In the genomic region with DNA sequence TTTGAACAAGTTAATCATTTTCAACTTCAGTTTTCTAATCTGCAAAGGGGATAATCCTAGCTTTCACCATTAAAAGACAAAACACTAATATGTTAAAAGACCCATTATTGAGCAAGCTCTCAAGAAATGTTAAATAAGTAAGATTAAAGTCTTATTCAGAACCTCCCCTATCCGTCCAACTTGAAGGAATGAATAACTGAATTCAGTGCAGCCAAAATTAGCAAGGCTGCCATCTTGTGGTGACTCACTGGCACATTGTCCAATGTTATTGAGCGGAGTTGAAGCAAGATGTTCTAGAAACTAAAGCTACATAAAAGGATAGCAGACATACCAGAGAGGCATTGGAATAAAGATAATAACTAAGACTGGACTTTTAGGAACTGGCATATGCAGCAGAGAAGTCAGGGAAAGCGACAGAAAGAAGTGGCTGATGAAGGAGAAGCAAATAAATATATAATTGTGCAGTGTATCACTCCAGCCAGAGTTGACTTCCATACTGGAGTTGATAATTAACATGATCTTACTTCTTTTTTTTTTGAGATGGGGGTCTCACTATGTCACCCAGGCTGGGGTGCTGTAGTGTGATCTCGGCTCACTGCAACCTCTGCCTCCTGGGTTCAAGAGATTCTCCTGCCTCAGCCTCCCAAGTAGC, we compare ENCODE assay signal across 8 cellular contexts. TPM values are rescaled to one million over a fixed set of nuclear protein-coding genes. Genes with fewer than 3 reads are reported as not detected.
DNase-seq lines count a peak whose midpoint lies in the region; ATAC-seq and TF ChIP-seq lines count a peak whose summit lies in the region.

No MANE protein-coding gene starts in this region.

- H3K4me2 ChIP-seq in parathyroid adenoma (ENCODE audit: low read length), result no peak overlapping the region

- H3K4me3 ChIP-seq in NT2/D1 (ENCODE audit: insufficient read length, low read depth), result no peak overlapping the region
- no peak overlapping the region for H3K4me3 ChIP-seq in parathyroid adenoma (ENCODE audit: low read depth, low read length)

- H3K4me3 Mint-ChIP-seq in Calu3 (ENCODE audit: low read depth, unreplicated experiment), result no peak overlapping the region
- no peak overlapping the region for H3K4me3 Mint-ChIP-seq in activated T-helper 1 cell treated with anti-CD3 and anti-CD28 coated beads, Interleukin-12 subunit alpha, Interleukin-12 subunit beta, Interleukin-2, Interleukin-4 antibody, amounts not matched to agents 30 ng/mL and 10 ng/mL and 1 ng/mL, durations not matched to agents 14 hours and 24 hours and 36 hours

- CTCF ChIA-PET in Calu3 (lab: Charles Lee), result interaction anchor here (1.0 to 5.3 kb wide), 5 partner anchors 51 to 130 kb away, joined by 3 to 36 read pairs (median 7); no protein-coding TSS in a partner anchor

- no peak overlapping the region for H3K9ac ChIP-seq in NT2/D1 (ENCODE audit: insufficient read length, low read depth)
- H3K9ac ChIP-seq in parathyroid adenoma, result no peak overlapping the region

- peaks cover 19% of the 10 kb centered on the region for H3K4me1 Mint-ChIP-seq in Calu3 (ENCODE audit: low read depth, unreplicated experiment)
- peaks cover 36% of the 10 kb centered on the region for H3K4me1 Mint-ChIP-seq in activated T-helper 1 cell treated with anti-CD3 and anti-CD28 coated beads, Interleukin-12 subunit alpha, Interleukin-12 subunit beta, Interleukin-2, Interleukin-4 antibody, amounts not matched to agents 30 ng/mL and 10 ng/mL and 1 ng/mL, durations not matched to agents 14 hours and 24 hours and 36 hours (ENCODE audit: low read depth)

- no peaks in the 10 kb centered on the region for H3K9me3 ChIP-seq in NT2/D1 (ENCODE audit: insufficient read depth, low read length)
- H3K9me3 ChIP-seq in parathyroid adenoma (ENCODE audit: control insufficient read depth, low read length), result no peaks in the 10 kb centered on the region

- TF ChIP-seq CTCF in Calu3 (IDR thresholded peaks at IDR 0.05; ENCODE audit: unreplicated experiment) (peak; percentile 50), parathyroid adenoma (IDR thresholded peaks at IDR 0.05) (peak; percentile 51)

- no peaks in the 10 kb centered on the region for H3K79me2 ChIP-seq in parathyroid adenoma

- no peak overlapping the region for H3K27ac ChIP-seq in parathyroid adenoma

- peak; percentile 60 for DNase-seq in Calu3
- DNase-seq in NT2/D1 (ENCODE audit: low read depth, low spot score), result peak; percentile 59
- DNase-seq in activated T-helper 1 cell treated with anti-CD3 and anti-CD28 coated beads, Interleukin-12 subunit alpha, Interleukin-12 subunit beta, Interleukin-2, Interleukin-4 antibody, amounts not matched to agents 30 ng/mL and 10 ng/mL and 1 ng/mL, durations not matched to agents 14 hours and 24 hours and 36 hours (ENCODE audit: low spot score), result peak; percentile 24
- DNase-seq in fibroblast of the conjunctiva (ENCODE audit: low read depth), result peak; percentile 56

- H3K27ac Mint-ChIP-seq in Calu3 (ENCODE audit: unreplicated experiment), result no peak overlapping the region
- no peak overlapping the region for H3K27ac Mint-ChIP-seq in activated T-helper 1 cell treated with anti-CD3 and anti-CD28 coated beads, Interleukin-12 subunit alpha, Interleukin-12 subunit beta, Interleukin-2, Interleukin-4 antibody, amounts not matched to agents 30 ng/mL and 10 ng/mL and 1 ng/mL, durations not matched to agents 14 hours and 24 hours and 36 hours

- peaks cover 4% of the 10 kb centered on the region for H3K27me3 ChIP-seq in NT2/D1 (ENCODE audit: insufficient read depth, insufficient read length)
- H3K27me3 ChIP-seq in parathyroid adenoma (ENCODE audit: control insufficient read depth, insufficient read depth, low read length), result no peaks in the 10 kb centered on the region

- H3K27me3 Mint-ChIP-seq in Calu3 (ENCODE audit: unreplicated experiment), result peaks cover 17% of the 10 kb centered on the region
- H3K27me3 Mint-ChIP-seq in activated T-helper 1 cell treated with anti-CD3 and anti-CD28 coated beads, Interleukin-12 subunit alpha, Interleukin-12 subunit beta, Interleukin-2, Interleukin-4 antibody, amounts not matched to agents 30 ng/mL and 10 ng/mL and 1 ng/mL, durations not matched to agents 14 hours and 24 hours and 36 hours (ENCODE audit: insufficient read depth), result peaks cover 7% of the 10 kb centered on the region

- H3K36me3 Mint-ChIP-seq in Calu3 (ENCODE audit: insufficient read depth, unreplicated experiment), result no peaks in the 10 kb centered on the region
- no peaks in the 10 kb centered on the region for H3K36me3 Mint-ChIP-seq in activated T-helper 1 cell treated with anti-CD3 and anti-CD28 coated beads, Interleukin-12 subunit alpha, Interleukin-12 subunit beta, Interleukin-2, Interleukin-4 antibody, amounts not matched to agents 30 ng/mL and 10 ng/mL and 1 ng/mL, durations not matched to agents 14 hours and 24 hours and 36 hours (ENCODE audit: low read depth)

- intact Hi-C loops in Calu3 (cut with micrococcal nuclease; ENCODE audit: unreplicated experiment), result loop anchor here (1.0 to 5.0 kb wide), 3 partner anchors 45 to 216 kb away; no protein-coding TSS in a partner anchor
- intact Hi-C loops in activated T-helper 1 cell treated with anti-CD3 and anti-CD28 coated beads, Interleukin-12 subunit alpha, Interleukin-12 subunit beta, Interleukin-2, Interleukin-4 antibody, amounts not matched to agents 30 ng/mL and 10 ng/mL and 1 ng/mL, durations not matched to agents 14 hours and 24 hours and 36 hours (cut with micrococcal nuclease), result loop anchor here (1.0 kb wide), 2 partner anchors 113 to 215 kb away; no protein-coding TSS in a partner anchor

- no peak overlapping the region for H2AFZ ChIP-seq in parathyroid adenoma

- no peaks in the 10 kb centered on the region for H3K9me3 Mint-ChIP-seq in Calu3 (ENCODE audit: low read depth, unreplicated experiment)
- no peaks in the 10 kb centered on the region for H3K9me3 Mint-ChIP-seq in activated T-helper 1 cell treated with anti-CD3 and anti-CD28 coated beads, Interleukin-12 subunit alpha, Interleukin-12 subunit beta, Interleukin-2, Interleukin-4 antibody, amounts not matched to agents 30 ng/mL and 10 ng/mL and 1 ng/mL, durations not matched to agents 14 hours and 24 hours and 36 hours

- H3K36me3 ChIP-seq in NT2/D1 (ENCODE audit: insufficient read depth, insufficient read length, low read length) (no peaks in the 10 kb centered on the region), parathyroid adenoma (ENCODE audit: control insufficient read depth, insufficient read depth, low read length) (no peaks in the 10 kb centered on the region)

- ATAC-seq in HG03460 (IDR thresholded peaks at IDR 0.05; ENCODE audit: unreplicated experiment) (peak; percentile 49), HG02981 (IDR thresholded peaks at IDR 0.05; ENCODE audit: unreplicated experiment) (no peak), GM18511 (IDR thresholded peaks at IDR 0.05; ENCODE audit: unreplicated experiment) (no peak)

- H3K4me1 ChIP-seq in NT2/D1 (ENCODE audit: insufficient read depth, insufficient read length) (no peaks in the 10 kb centered on the region), parathyroid adenoma (peaks cover 11% of the 10 kb centered on the region)

- BruUV-seq in Calu3 (replicated peaks; lab: Mats Ljungman, UMichigan), result no TSS peak

RNA-seq across cellular contexts. Expression of a gene that starts 8.2 kb away (rescaled TPM):
- total RNA-seq in Calu3 (2022), result 307 and 309 TPM in 2 replicates
- 421 and 435 TPM in 2 replicates for total RNA-seq in activated T-helper 1 cell treated with anti-CD3 and anti-CD28 coated beads, Interleukin-12 subunit alpha, Interleukin-12 subunit beta, Interleukin-2, Interleukin-4 antibody, amounts not matched to agents 30 ng/mL and 10 ng/mL and 1 ng/mL, durations not matched to agents 14 hours and 24 hours and 36 hours
